ENCODE assay signal across 19 cellular contexts in genomic region chr16:886084-886543, GRCh38.
DNase-seq lines count a peak whose midpoint lies in the region; ATAC-seq and TF ChIP-seq lines count a peak whose summit lies in the region.
"Had no signal": no experiment of that assay in that cellular context is flagged by ENCODE, and none has a peak within 500 bp of the region (broad histone marks: within the 10 kb centered on the region; RNA-seq: fewer than 3 reads in every experiment).

No MANE protein-coding gene starts in this region.

- H3K27ac ChIP-seq in spleen: peak overlapping the region in 2 of 8 donors; percentile 28 to 46
- H3K27ac ChIP-seq: colonic mucosa, esophagus muscularis mucosa, ovary had no signal

- H3K4me3 ChIP-seq in spleen: peak overlapping the region in 1 of 8 donors; percentile 38
- H3K4me3 ChIP-seq: colonic mucosa, esophagus muscularis mucosa, HAP-1, ovary, transverse colon had no signal

- 64 to 96% (median 75%) methylated on average over 13 to 20 of the region's 20 CpGs for WGBS in spleen, 5 donors

- H3K27me3 ChIP-seq in spleen (replicated peaks in 1 of 7): no peaks in the 10 kb centered on the region
- H3K27me3 ChIP-seq: colonic mucosa, esophagus muscularis mucosa, ovary, transverse colon had no signal

- peaks cover 9 to 37% (median 31%) of the 10 kb centered on the region in 8 donors for H3K9me3 ChIP-seq in spleen
- H3K9me3 ChIP-seq: colonic mucosa, HAP-1, ovary had no signal

- peaks cover 0 to 8% (median 0%) of the 10 kb centered on the region in 6 donors for H3K4me1 ChIP-seq in spleen
- H3K4me1 ChIP-seq: colonic mucosa, HAP-1, transverse colon had no signal

- intact Hi-C loops in head of caudate nucleus (cut with DNase I) (no loop called here), spleen (cut with DNase I; ENCODE audit: low total_unique reads) (no loop called here)

- no peak for TF ChIP-seq CTCF in spleen (IDR thresholded peaks at IDR 0.05 in 8 of 11, conservative IDR thresholded peaks at IDR 0.05 in 3 of 11)

- H3K36me3 ChIP-seq in spleen: peaks cover 0 to 56% (median 9%) of the 10 kb centered on the region in 6 donors
- H3K36me3 ChIP-seq: colonic mucosa, HAP-1, ovary had no signal

- DNase-seq in SK-N-DZ (ENCODE audit: low spot score) (peak; percentile 55), head of caudate nucleus (peak in 36 of 42 donors; percentile 1 to 87 (median 66)), medulla oblongata (ENCODE audit: extremely low spot score) (peak; percentile 68), spleen (peak; percentile 58), NCI-H187 treated with DMSO at 0.1 percent for 48 hours (lab: John Stamatoyannopoulos, UW) (no peak)
- DNase-seq: activated CD4-positive, alpha-beta T cell treated with anti-CD3 and anti-CD28 coated beads, Interleukin-2, amount 50 U/mL, for 1 hour; activated T-cell treated with anti-CD3 and anti-CD28 coated beads, Interleukin-2, amount 50 U/mL, for 48 hours; colonic mucosa; DMS53; Karpas-422; NCI-H1930; RPMI8226; stimulated activated CD4-positive, alpha-beta T cell treated with anti-CD3 and anti-CD28 coated beads, Interleukin-1b, Interleukin-23, amount 100 ng/mL, for 48 hours; transverse colon had no signal

- no peak for ATAC-seq in HG03521 (IDR thresholded peaks at IDR 0.05; ENCODE audit: unreplicated experiment)
- no peak for ATAC-seq in HG03342 (IDR thresholded peaks at IDR 0.05; ENCODE audit: unreplicated experiment)

- no peak for TF ChIP-seq POLR2A in spleen (IDR thresholded peaks at IDR 0.05)
